In the genomic region with DNA sequence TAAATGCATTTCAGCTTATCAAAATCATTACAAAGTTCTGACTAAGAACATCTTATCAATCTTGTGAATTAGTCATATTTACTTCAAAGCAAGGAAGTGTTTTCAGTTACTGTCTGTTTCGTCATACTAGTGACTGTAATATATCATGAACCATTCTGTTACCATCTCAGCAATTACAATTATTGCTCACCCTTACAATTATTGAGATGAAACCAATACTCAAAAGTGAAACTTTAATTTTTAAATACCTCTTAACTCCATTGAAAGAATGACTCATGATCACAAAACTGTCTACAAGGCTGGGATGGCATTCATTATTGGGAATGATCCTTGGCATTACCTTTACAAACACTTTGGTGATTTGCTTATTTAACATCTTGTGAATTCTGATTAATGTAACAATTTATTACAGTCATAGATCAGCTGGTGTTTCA, we compare ENCODE assay signal across 9 cellular contexts.
DNase-seq lines count a peak whose midpoint lies in the region; ATAC-seq, FAIRE-seq and TF ChIP-seq lines count a peak whose summit lies in the region.
"Had no signal": no experiment of that assay in that cellular context is flagged by ENCODE, and none has a peak within 500 bp of the region (broad histone marks: within the 10 kb centered on the region; RNA-seq: fewer than 3 reads in every experiment).

No MANE protein-coding gene starts in this region.

- intact Hi-C loops in activated T-helper 1 cell treated with anti-CD3 and anti-CD28 coated beads, Interleukin-12 subunit alpha, Interleukin-12 subunit beta, Interleukin-2, Interleukin-4 antibody, amounts not matched to agents 30 ng/mL and 10 ng/mL and 1 ng/mL, durations not matched to agents 14 hours and 24 hours and 36 hours (cut with micrococcal nuclease), result loop anchor here (1.0 to 10.0 kb wide), 10 partner anchors 22 to 585 kb away; a partner anchor contains a TSS
- intact Hi-C loops in left lung (cut with DNase I) (no loop called here), heart right ventricle (cut with DNase I) (no loop called here)

- H3K4me1 ChIP-seq in left lung (peaks cover 0 to 23% of the 10 kb centered on the region in 2 donors), heart right ventricle (peaks cover 0 to 19% (median 0%) of the 10 kb centered on the region in 9 donors)

- H3K9me3 ChIP-seq in left lung (peaks cover 0 to 9% of the 10 kb centered on the region in 2 donors), heart right ventricle (peaks cover 0 to 10% (median 0%) of the 10 kb centered on the region in 11 donors)

- H3K27ac ChIP-seq in left lung (no peak overlapping the region), heart right ventricle (no peak overlapping the region)

- WGBS in heart right ventricle, 2 donors, result 78 to 88% methylated on average over 1 of the region's 1 CpG

- peak overlapping the region; percentile 90 for H3K27ac Mint-ChIP-seq in activated T-helper 1 cell treated with anti-CD3 and anti-CD28 coated beads, Interleukin-12 subunit alpha, Interleukin-12 subunit beta, Interleukin-2, Interleukin-4 antibody, amounts not matched to agents 30 ng/mL and 10 ng/mL and 1 ng/mL, durations not matched to agents 14 hours and 24 hours and 36 hours
- peak overlapping the region in 1 of 2 donors; percentile 61 for H3K27ac Mint-ChIP-seq in effector memory CD8-positive, alpha-beta T cell
- H3K27ac Mint-ChIP-seq: nephron progenitor cell had no signal

- H3K9me3 Mint-ChIP-seq in activated T-helper 1 cell treated with anti-CD3 and anti-CD28 coated beads, Interleukin-12 subunit alpha, Interleukin-12 subunit beta, Interleukin-2, Interleukin-4 antibody, amounts not matched to agents 30 ng/mL and 10 ng/mL and 1 ng/mL, durations not matched to agents 14 hours and 24 hours and 36 hours, result peaks cover 3% of the 10 kb centered on the region
- H3K9me3 Mint-ChIP-seq in effector memory CD8-positive, alpha-beta T cell, result no peaks in the 10 kb centered on the region

- H3K4me3 ChIP-seq in left lung, result no peak overlapping the region
- no peak overlapping the region for H3K4me3 ChIP-seq in heart right ventricle

- ATAC-seq in left lung, result peak; percentile 37
- no peak for ATAC-seq in effector memory CD8-positive, alpha-beta T cell (replicated peaks)
- no peak for ATAC-seq in heart right ventricle

- peaks cover 50% of the 10 kb centered on the region for H3K4me1 Mint-ChIP-seq in activated T-helper 1 cell treated with anti-CD3 and anti-CD28 coated beads, Interleukin-12 subunit alpha, Interleukin-12 subunit beta, Interleukin-2, Interleukin-4 antibody, amounts not matched to agents 30 ng/mL and 10 ng/mL and 1 ng/mL, durations not matched to agents 14 hours and 24 hours and 36 hours (ENCODE audit: low read depth)
- H3K4me1 Mint-ChIP-seq in effector memory CD8-positive, alpha-beta T cell (ENCODE audit: low read depth in 2 of 2), result peaks cover 7 to 20% of the 10 kb centered on the region in 2 donors
- H3K4me1 Mint-ChIP-seq: nephron progenitor cell had no signal

- no peaks in the 10 kb centered on the region for H3K27me3 Mint-ChIP-seq in activated T-helper 1 cell treated with anti-CD3 and anti-CD28 coated beads, Interleukin-12 subunit alpha, Interleukin-12 subunit beta, Interleukin-2, Interleukin-4 antibody, amounts not matched to agents 30 ng/mL and 10 ng/mL and 1 ng/mL, durations not matched to agents 14 hours and 24 hours and 36 hours (ENCODE audit: insufficient read depth)
- no peaks in the 10 kb centered on the region for H3K27me3 Mint-ChIP-seq in effector memory CD8-positive, alpha-beta T cell

- no peak for TF ChIP-seq CTCF in left lung (IDR thresholded peaks at IDR 0.05)
- TF ChIP-seq CTCF in heart right ventricle (IDR thresholded peaks at IDR 0.05), result no peak

- no peak for DNase-seq in GM18507 (ENCODE audit: extremely low spot score, insufficient read length, low read depth)
- peak; percentile 19 for DNase-seq in HS-27A (ENCODE audit: low read depth)
- no peak for DNase-seq in activated T-helper 1 cell treated with anti-CD3 and anti-CD28 coated beads, Interleukin-12 subunit alpha, Interleukin-12 subunit beta, Interleukin-2, Interleukin-4 antibody, amounts not matched to agents 30 ng/mL and 10 ng/mL and 1 ng/mL, durations not matched to agents 14 hours and 24 hours and 36 hours (ENCODE audit: low spot score)
- DNase-seq in left lung, result no peak
- no peak for DNase-seq in NCI-H2081 (lab: John Stamatoyannopoulos, UW)
- no peak for DNase-seq in effector memory CD8-positive, alpha-beta T cell
- DNase-seq in heart right ventricle, result no peak
- DNase-seq in GOT3 (lab: John Stamatoyannopoulos, UW), result no peak
- DNase-seq: nephron progenitor cell had no signal

- H3K4me3 Mint-ChIP-seq in activated T-helper 1 cell treated with anti-CD3 and anti-CD28 coated beads, Interleukin-12 subunit alpha, Interleukin-12 subunit beta, Interleukin-2, Interleukin-4 antibody, amounts not matched to agents 30 ng/mL and 10 ng/mL and 1 ng/mL, durations not matched to agents 14 hours and 24 hours and 36 hours, result peak overlapping the region; percentile 71
- no peak overlapping the region for H3K4me3 Mint-ChIP-seq in effector memory CD8-positive, alpha-beta T cell
- H3K4me3 Mint-ChIP-seq: nephron progenitor cell had no signal

- H3K27me3 ChIP-seq in left lung, result no peaks in the 10 kb centered on the region
- H3K27me3 ChIP-seq in heart right ventricle, result no peaks in the 10 kb centered on the region

- peak; percentile 15 for FAIRE-seq in GM18507 (lab: Jason Lieb, UNC)

- H3K36me3 Mint-ChIP-seq in activated T-helper 1 cell treated with anti-CD3 and anti-CD28 coated beads, Interleukin-12 subunit alpha, Interleukin-12 subunit beta, Interleukin-2, Interleukin-4 antibody, amounts not matched to agents 30 ng/mL and 10 ng/mL and 1 ng/mL, durations not matched to agents 14 hours and 24 hours and 36 hours (ENCODE audit: low read depth), result peaks cover 41% of the 10 kb centered on the region
- H3K36me3 Mint-ChIP-seq in effector memory CD8-positive, alpha-beta T cell (ENCODE audit: insufficient read depth), result peaks cover 8% of the 10 kb centered on the region

- no peaks in the 10 kb centered on the region for H3K36me3 ChIP-seq in left lung
- no peaks in the 10 kb centered on the region for H3K36me3 ChIP-seq in heart right ventricle
